ENCODE assay signal across 22 cellular contexts in the genomic region with DNA sequence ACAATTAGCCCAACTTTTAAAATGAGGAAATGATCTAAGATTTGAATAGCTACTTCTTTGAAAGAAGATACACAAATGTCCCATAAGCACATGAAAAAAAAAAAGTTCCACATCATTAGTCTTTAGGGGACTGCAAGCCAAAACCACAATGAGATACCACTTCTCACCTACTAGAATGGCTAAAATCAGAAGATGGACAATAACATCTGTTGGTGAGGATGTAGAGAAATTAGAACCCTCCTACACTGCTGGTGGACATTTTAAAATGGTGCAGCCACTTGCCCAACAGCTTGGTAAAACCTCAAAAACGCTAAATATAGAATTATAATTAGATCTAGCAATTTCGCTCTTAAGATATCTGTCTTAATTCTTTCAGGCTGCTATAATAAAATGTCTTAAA.
"Had no signal": no experiment of that assay in that cellular context is flagged by ENCODE, and none has a peak within 500 bp of the region (broad histone marks: within the 10 kb centered on the region; RNA-seq: fewer than 3 reads in every experiment).

No MANE protein-coding gene starts in this region.

- H3K27ac ChIP-seq: HL-60, PC-9, Peyer's patch, SJSA1, SK-N-MC had no signal

- DNase-seq: KBM-7; MM.1S; NCI-H1092 treated with DMSO at 0.1 percent for 48 hours; NCI-H1436; NCI-H187; NCI-H2029; NCI-H2081 treated with DMSO at 0.1 percent for 48 hours; NCI-H2171; NCI-H226; NCI-H446; NCI-H510A; NCI-H524 treated with DMSO at 0.1 percent for 48 hours; NCI-H69; NCI-H774; NK-92 treated with Interleukin-12 subunit alpha and Interleukin-12 subunit beta, amount 100 ng/mL, for 24 hours; PC-9; Peyer's patch; SHP77 treated with DMSO at 0.1 percent for 48 hours had no signal

- H3K36me3 ChIP-seq: Peyer's patch, SJSA1 had no signal

- H3K4me1 ChIP-seq: Peyer's patch, SJSA1 had no signal

- H3K4me3 ChIP-seq: PC-9, Peyer's patch, SJSA1, SK-N-MC had no signal

- H3K9me3 ChIP-seq: Peyer's patch, SJSA1 had no signal

- H3K27me3 ChIP-seq: Peyer's patch, SJSA1 had no signal

- FAIRE-seq: HTR-8/SVneo had no signal
